In genomic region chr1:8182034-8182761, GRCh38 we compare ENCODE assay signal across 1 cellular context.
TF ChIP-seq lines count a peak whose summit lies in the region.

No MANE protein-coding gene starts in this region.

TF ChIP-seq in GM23338, 12 proteins besides CTCF, POLR2A, EP300 and RAD21 (continued from another document):
- TF ChIP-seq, protein P1, sequence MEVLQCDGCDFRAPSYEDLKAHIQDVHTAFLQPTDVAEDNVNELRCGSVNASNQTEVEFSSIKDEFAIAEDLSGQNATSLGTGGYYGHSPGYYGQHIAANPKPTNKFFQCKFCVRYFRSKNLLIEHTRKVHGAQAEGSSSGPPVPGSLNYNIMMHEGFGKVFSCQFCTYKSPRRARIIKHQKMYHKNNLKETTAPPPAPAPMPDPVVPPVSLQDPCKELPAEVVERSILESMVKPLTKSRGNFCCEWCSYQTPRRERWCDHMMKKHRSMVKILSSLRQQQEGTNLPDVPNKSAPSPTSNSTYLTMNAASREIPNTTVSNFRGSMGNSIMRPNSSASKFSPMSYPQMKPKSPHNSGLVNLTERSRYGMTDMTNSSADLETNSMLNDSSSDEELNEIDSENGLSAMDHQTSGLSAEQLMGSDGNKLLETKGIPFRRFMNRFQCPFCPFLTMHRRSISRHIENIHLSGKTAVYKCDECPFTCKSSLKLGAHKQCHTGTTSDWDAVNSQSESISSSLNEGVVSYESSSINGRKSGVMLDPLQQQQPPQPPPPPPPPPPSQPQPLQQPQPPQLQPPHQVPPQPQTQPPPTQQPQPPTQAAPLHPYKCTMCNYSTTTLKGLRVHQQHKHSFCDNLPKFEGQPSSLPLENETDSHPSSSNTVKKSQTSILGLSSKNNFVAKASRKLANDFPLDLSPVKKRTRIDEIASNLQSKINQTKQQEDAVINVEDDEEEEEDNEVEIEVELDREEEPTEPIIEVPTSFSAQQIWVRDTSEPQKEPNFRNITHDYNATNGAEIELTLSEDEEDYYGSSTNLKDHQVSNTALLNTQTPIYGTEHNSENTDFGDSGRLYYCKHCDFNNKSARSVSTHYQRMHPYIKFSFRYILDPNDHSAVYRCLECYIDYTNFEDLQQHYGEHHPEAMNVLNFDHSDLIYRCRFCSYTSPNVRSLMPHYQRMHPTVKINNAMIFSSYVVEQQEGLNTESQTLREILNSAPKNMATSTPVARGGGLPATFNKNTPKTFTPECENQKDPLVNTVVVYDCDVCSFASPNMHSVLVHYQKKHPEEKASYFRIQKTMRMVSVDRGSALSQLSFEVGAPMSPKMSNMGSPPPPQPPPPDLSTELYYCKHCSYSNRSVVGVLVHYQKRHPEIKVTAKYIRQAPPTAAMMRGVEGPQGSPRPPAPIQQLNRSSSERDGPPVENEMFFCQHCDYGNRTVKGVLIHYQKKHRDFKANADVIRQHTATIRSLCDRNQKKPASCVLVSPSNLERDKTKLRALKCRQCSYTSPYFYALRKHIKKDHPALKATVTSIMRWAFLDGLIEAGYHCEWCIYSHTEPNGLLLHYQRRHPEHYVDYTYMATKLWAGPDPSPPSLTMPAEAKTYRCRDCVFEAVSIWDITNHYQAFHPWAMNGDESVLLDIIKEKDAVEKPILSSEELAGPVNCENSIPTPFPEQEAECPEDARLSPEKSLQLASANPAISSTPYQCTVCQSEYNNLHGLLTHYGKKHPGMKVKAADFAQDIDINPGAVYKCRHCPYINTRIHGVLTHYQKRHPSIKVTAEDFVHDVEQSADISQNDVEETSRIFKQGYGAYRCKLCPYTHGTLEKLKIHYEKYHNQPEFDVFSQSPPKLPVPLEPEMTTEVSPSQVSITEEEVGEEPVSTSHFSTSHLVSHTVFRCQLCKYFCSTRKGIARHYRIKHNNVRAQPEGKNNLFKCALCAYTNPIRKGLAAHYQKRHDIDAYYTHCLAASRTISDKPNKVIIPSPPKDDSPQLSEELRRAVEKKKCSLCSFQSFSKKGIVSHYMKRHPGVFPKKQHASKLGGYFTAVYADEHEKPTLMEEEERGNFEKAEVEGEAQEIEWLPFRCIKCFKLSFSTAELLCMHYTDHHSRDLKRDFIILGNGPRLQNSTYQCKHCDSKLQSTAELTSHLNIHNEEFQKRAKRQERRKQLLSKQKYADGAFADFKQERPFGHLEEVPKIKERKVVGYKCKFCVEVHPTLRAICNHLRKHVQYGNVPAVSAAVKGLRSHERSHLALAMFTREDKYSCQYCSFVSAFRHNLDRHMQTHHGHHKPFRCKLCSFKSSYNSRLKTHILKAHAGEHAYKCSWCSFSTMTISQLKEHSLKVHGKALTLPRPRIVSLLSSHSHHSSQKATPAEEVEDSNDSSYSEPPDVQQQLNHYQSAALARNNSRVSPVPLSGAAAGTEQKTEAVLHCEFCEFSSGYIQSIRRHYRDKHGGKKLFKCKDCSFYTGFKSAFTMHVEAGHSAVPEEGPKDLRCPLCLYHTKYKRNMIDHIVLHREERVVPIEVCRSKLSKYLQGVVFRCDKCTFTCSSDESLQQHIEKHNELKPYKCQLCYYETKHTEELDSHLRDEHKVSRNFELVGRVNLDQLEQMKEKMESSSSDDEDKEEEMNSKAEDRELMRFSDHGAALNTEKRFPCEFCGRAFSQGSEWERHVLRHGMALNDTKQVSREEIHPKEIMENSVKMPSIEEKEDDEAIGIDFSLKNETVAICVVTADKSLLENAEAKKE (CRISPR knock-in tag; IDR thresholded peaks at IDR 0.05), result no peak
- TF ChIP-seq NANOG (IDR thresholded peaks at IDR 0.05; ENCODE audit: borderline replicate concordance) (no peak), JUNB (IDR thresholded peaks at IDR 0.05; ENCODE audit: unreplicated experiment) (no peak), ZNF114 (CRISPR knock-in tag; IDR thresholded peaks at IDR 0.05) (no peak), ZNF331 (CRISPR knock-in tag; IDR thresholded peaks at IDR 0.05; ENCODE audit: low read depth) (no peak)
- TF ChIP-seq, protein P2, sequence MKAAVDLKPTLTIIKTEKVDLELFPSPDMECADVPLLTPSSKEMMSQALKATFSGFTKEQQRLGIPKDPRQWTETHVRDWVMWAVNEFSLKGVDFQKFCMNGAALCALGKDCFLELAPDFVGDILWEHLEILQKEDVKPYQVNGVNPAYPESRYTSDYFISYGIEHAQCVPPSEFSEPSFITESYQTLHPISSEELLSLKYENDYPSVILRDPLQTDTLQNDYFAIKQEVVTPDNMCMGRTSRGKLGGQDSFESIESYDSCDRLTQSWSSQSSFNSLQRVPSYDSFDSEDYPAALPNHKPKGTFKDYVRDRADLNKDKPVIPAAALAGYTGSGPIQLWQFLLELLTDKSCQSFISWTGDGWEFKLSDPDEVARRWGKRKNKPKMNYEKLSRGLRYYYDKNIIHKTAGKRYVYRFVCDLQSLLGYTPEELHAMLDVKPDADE (IDR thresholded peaks at IDR 0.05), result no peak
TF ChIP-seq in GM23338: peak in this region for 0.
